ENCODE assay signal across 7 cellular contexts in the genomic region with DNA sequence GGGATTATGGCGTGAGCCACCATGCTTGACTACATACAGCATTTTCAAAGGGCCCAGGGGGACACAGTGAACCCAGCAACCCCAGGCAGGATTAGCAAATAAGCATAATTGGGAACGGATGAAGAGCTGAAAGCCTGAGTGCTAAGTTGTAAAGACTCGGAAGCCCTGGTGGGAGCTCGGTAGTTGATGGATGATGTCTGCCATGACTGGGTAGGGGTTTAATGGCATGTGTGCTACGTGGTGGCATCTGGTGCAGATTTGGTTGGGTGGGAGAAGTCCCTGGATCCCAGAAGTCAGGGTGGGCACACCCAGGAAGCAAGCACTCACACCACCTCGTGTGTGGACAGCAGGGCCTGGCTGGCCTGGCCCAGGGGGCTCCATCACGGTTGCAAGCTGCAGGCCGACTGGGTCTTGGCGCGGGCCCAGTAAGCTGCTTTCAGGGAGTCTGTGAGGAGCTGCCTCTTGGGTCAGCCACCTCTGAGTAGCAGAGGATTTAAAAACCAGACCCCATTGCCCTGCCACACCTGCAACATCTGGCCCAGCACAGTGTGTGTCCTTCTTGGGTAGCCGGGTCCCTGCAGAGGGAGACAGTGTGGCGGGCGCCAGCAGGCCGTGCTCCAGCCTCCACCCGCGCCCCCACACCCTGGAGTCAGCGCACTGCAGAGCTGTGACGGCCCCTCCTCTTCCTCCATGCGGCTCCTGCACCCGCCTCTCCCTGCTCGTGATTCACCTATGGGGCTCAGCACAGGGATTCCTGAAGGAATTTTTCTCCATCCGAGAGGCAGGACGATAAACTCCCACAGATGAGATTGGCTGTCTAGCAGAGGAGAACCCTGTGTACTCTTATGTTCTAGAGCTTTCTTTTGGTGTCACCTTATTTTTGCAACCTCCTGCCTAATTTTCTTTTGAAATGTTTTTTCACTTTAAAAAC.
DNase-seq lines count a peak whose midpoint lies in the region; ATAC-seq, FAIRE-seq and TF ChIP-seq lines count a peak whose summit lies in the region.
"Not testable (repeated sequence)": the region's sequence is repeated elsewhere in the genome, so short reads cannot be mapped to it uniquely, and the experiment has no call there.

No MANE protein-coding gene starts in this region.

- DNase-seq in GM23248 (peak; percentile 52), amniotic epithelial cell (ENCODE audit: low read depth) (peak; percentile 77), Right ventricle myocardium superior (peak; percentile 42), kidney glomerular epithelial cell (lab: John Stamatoyannopoulos, UW) (peak; percentile 31), spleen (peak; percentile 59)
- DNase-seq in H1 (ENCODE audit: low read depth in 1 of 2, low spot score in 2 of 2); neuronal stem cell (ENCODE audit: low spot score): not testable (repeated sequence)

- TF ChIP-seq POLR2A in H1 (IDR thresholded peaks at IDR 0.05; ENCODE audit: control extremely low read depth in 1 of 2, low read depth in 2 of 2, low read length in 2 of 2); spleen (IDR thresholded peaks at IDR 0.05): not testable (repeated sequence)

- not testable (repeated sequence) for H3K4me1 ChIP-seq in GM23248 (ENCODE audit: insufficient read depth); H1 (replicated peaks in 1 of 4; ENCODE audit: control insufficient read depth in 3 of 4, insufficient read depth in 4 of 4, low read length in 3 of 4); neuronal stem cell (ENCODE audit: control insufficient read depth in 2 of 2, insufficient read depth in 1 of 2, low read depth in 1 of 2, low read length in 2 of 2)
- H3K4me1 ChIP-seq in spleen: peaks cover 0 to 12% (median 9%) of the 10 kb centered on the region in 6 donors

- intact Hi-C loops in Right ventricle myocardium superior (cut with DNase I); spleen (cut with DNase I; ENCODE audit: low total_unique reads): not testable (repeated sequence)

- H3K9me3 ChIP-seq in GM23248 (ENCODE audit: low read depth); H1 (ENCODE audit: insufficient read depth in 2 of 2, low read depth in 1 of 2, low read length in 1 of 2); neuronal stem cell (replicated peaks in 1 of 2; ENCODE audit: control insufficient read depth in 2 of 2, insufficient read depth in 1 of 2, low read depth in 1 of 2, low read length in 2 of 2); spleen: not testable (repeated sequence)

- POLR2A ChIA-PET in H1 (lab: Charles Lee; ENCODE audit: partially characterized antibody): not testable (repeated sequence)

- not testable (repeated sequence) for TF ChIP-seq EP300 in H1 (IDR thresholded peaks at IDR 0.05; ENCODE audit: borderline replicate concordance in 1 of 2, low read depth in 2 of 2, low read length in 2 of 2)

- H2BK12ac ChIP-seq in H1 (ENCODE audit: low read depth, low read length); neuronal stem cell (ENCODE audit: low read length): not testable (repeated sequence)

- H3F3A ChIP-seq in GM23248 (ENCODE audit: insufficient read depth): not testable (repeated sequence)

- not testable (repeated sequence) for TF ChIP-seq CTCF in H1 (IDR thresholded peaks at IDR 0.05; ENCODE audit: control extremely low read depth in 1 of 3, insufficient read depth in 1 of 3, low read depth in 1 of 3, low read length in 3 of 3); spleen (IDR thresholded peaks at IDR 0.05 in 8 of 11, conservative IDR thresholded peaks at IDR 0.05 in 3 of 11)

- not testable (repeated sequence) for H4K8ac ChIP-seq in H1 (ENCODE audit: extremely low read depth, insufficient read depth, low read length); neuronal stem cell (ENCODE audit: low read depth, low read length)

- not testable (repeated sequence) for H4K5ac ChIP-seq in H1 (ENCODE audit: insufficient read length, low read depth, low read length)

- H3K36me3 ChIP-seq in GM23248 (ENCODE audit: low read depth); H1 (ENCODE audit: control insufficient read depth in 2 of 4, insufficient read depth in 4 of 4, low read length in 3 of 4); neuronal stem cell (replicated peaks in 1 of 2; ENCODE audit: control insufficient read depth in 2 of 2, insufficient read depth in 2 of 2, low read length in 2 of 2): not testable (repeated sequence)
- peaks cover 0 to 22% (median 4%) of the 10 kb centered on the region in 6 donors for H3K36me3 ChIP-seq in spleen

- not testable (repeated sequence) for H3K23ac ChIP-seq in H1 (ENCODE audit: insufficient read length); neuronal stem cell (ENCODE audit: low read depth, low read length, poor library complexity)

- 39 to 44% methylated on average over 19 to 20 of the region's 23 CpGs for WGBS in GM23248 (ENCODE audit: low coverage in 1 of 2, low lambda C conversion rate in 2 of 2, missing lambda C conversion rate in 2 of 2), 2 experiments
- 85% methylated on average over 15 of the region's 23 CpGs; no CpG with 5 or more reads in 1 of the 2 experiments for WGBS in H1 (ENCODE audit: extremely low coverage in 1 of 2, insufficient coverage in 1 of 2, insufficient read length in 1 of 2, insufficient replicate concordance in 2 of 2, low coverage in 1 of 2, low lambda C conversion rate in 2 of 2, missing lambda C conversion rate in 1 of 2), 2 experiments
- no CpG with 5 or more reads among the region's 23 CpGs for WGBS in neuronal stem cell (ENCODE audit: extremely low coverage in 2 of 2, insufficient read length in 2 of 2, insufficient replicate concordance in 1 of 2), 2 donors
- WGBS in spleen, 5 donors: 85 to 94% (median 90%) methylated on average over 14 to 22 of the region's 23 CpGs

- H3K79me2 ChIP-seq in GM23248 (ENCODE audit: insufficient read depth); H1 (ENCODE audit: control insufficient read depth in 1 of 2, insufficient read depth in 2 of 2, low read length in 2 of 2): not testable (repeated sequence)

- not testable (repeated sequence) for H4K91ac ChIP-seq in H1 (replicated peaks; ENCODE audit: insufficient read length, low read length); neuronal stem cell (ENCODE audit: low read depth, low read length, poor library complexity)

- not testable (repeated sequence) for H3K14ac ChIP-seq in H1 (ENCODE audit: insufficient read length); neuronal stem cell (ENCODE audit: low read length)

- H3K56ac ChIP-seq in H1 (replicated peaks; ENCODE audit: insufficient read length, low read depth, low read length): not testable (repeated sequence)

- not testable (repeated sequence) for H4K20me1 ChIP-seq in GM23248 (ENCODE audit: insufficient read depth); H1 (replicated peaks in 1 of 2; ENCODE audit: control insufficient read depth in 1 of 2, insufficient read depth in 2 of 2, low read length in 2 of 2)

- H3K4me3 ChIP-seq in GM23248; H1 (ENCODE audit: extremely low read depth in 1 of 4, insufficient read depth in 2 of 4, low read depth in 3 of 4, low read length in 4 of 4); neuronal stem cell (ENCODE audit: low read length in 2 of 2); spleen: not testable (repeated sequence)

- in situ Hi-C loops in GM23248 (cut with MboI): not testable (repeated sequence)

- H2AK5ac ChIP-seq in H1 (ENCODE audit: low read depth, low read length): not testable (repeated sequence)
- H2AK5ac ChIP-seq in neuronal stem cell (ENCODE audit: low read depth, low read length): peak overlapping the region; percentile 70

- H3K4me2 ChIP-seq in GM23248 (ENCODE audit: unreplicated experiment); H1 (ENCODE audit: insufficient read depth in 1 of 2, low read depth in 2 of 2, low read length in 2 of 2); neuronal stem cell (ENCODE audit: insufficient read depth, low read length, poor library complexity, severe bottlenecking): not testable (repeated sequence)

- not testable (repeated sequence) for H2BK15ac ChIP-seq in H1 (ENCODE audit: low read length); neuronal stem cell (ENCODE audit: low read length)

- H2BK5ac ChIP-seq in H1 (ENCODE audit: low read depth, low read length); neuronal stem cell (ENCODE audit: low read length): not testable (repeated sequence)

- H3K27ac ChIP-seq in GM23248; H1 (ENCODE audit: low read depth, low read length); neuronal stem cell (replicated peaks; ENCODE audit: low read length); spleen: not testable (repeated sequence)

- peaks cover 15% of the 10 kb centered on the region for H3K27me3 ChIP-seq in GM23248 (replicated peaks; ENCODE audit: insufficient read depth)
- not testable (repeated sequence) for H3K27me3 ChIP-seq in H1 (replicated peaks in 1 of 4; ENCODE audit: control insufficient read depth in 3 of 4, extremely low read depth in 1 of 4, insufficient read depth in 3 of 4, low read length in 3 of 4); neuronal stem cell (ENCODE audit: control insufficient read depth in 3 of 3, insufficient read depth in 3 of 3, low read depth in 1 of 3, low read length in 3 of 3); spleen (replicated peaks in 1 of 7)

- H3K4ac ChIP-seq in H1 (replicated peaks; ENCODE audit: insufficient read length, low read depth, low read length); neuronal stem cell (ENCODE audit: low read length): not testable (repeated sequence)

- ATAC-seq in Right ventricle myocardium superior (ENCODE audit: poor library complexity): peak; percentile 30

- not testable (repeated sequence) for H2BK20ac ChIP-seq in H1 (ENCODE audit: low read length)

- not testable (repeated sequence) for H3K9me2 ChIP-seq in GM23248 (ENCODE audit: insufficient read depth)

- H3K79me1 ChIP-seq in H1 (ENCODE audit: low read depth, low read length); neuronal stem cell (ENCODE audit: low read depth, low read length): not testable (repeated sequence)

- FAIRE-seq in H1 (lab: Jason Lieb, UNC): peak; percentile 78

- H2BK120ac ChIP-seq in H1 (replicated peaks; ENCODE audit: low read depth, low read length); neuronal stem cell (ENCODE audit: low read depth, low read length): not testable (repeated sequence)

- not testable (repeated sequence) for H3K23me2 ChIP-seq in H1 (ENCODE audit: low read depth, low read length)

- not testable (repeated sequence) for H2AFZ ChIP-seq in GM23248; H1 (ENCODE audit: low read length); neuronal stem cell (ENCODE audit: low read length)

- H3K9ac ChIP-seq in GM23248; H1 (replicated peaks in 1 of 4; ENCODE audit: extremely low read depth in 1 of 4, low read depth in 3 of 4, low read length in 3 of 4); neuronal stem cell (ENCODE audit: low read depth, low read length, poor library complexity): not testable (repeated sequence)

- H3K18ac ChIP-seq in H1 (ENCODE audit: extremely low read depth, low read length): not testable (repeated sequence)
- H3K18ac ChIP-seq in neuronal stem cell (ENCODE audit: low read length): peak overlapping the region; percentile 80

- not testable (repeated sequence) for TF ChIP-seq RAD21 in H1 (IDR thresholded peaks at IDR 0.05 in 1 of 2, conservative IDR thresholded peaks at IDR 0.05 in 1 of 2; ENCODE audit: low read depth in 2 of 2, low read length in 2 of 2)

- CTCF ChIA-PET in H1 (lab: Charles Lee; ENCODE audit: partially characterized antibody): not testable (repeated sequence)
